In the genomic region with DNA sequence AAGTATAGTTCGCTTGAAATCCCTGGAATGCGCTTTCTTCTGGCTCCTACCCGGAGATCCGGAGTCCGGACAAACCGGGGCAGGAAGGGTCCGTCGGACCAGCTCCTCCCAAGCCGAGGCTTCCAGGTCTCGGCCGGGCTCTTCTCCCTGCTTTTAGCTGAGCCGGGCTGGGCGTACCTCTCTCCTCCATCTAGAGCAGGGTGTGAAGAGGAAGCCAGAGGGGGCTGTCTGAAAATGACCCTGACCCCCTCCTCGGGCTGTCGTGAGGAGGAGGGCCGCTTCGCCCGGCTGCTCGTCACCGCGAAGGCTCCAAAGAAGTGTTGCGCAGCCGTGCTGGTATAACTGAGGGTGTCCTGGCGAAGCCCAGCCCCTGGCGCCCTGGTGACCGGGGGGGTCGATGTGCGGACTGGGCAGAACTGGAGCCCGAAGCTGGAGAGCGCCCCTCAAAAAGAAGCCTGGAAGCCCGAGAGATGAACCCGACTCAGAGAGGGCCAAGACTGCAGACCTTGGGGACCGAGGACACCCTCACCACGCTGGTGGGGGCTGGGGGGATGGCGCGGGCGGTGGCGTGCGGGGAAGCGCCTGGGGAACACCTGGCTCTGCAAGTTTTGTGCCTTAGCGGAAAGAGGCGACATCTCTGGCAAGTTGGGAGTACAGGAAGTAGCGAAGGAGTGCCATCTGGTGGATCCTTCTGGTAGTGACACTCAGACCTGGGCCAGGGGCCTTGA, we compare ENCODE assay signal across 8 cellular contexts. TPM values are rescaled to one million over a fixed set of nuclear protein-coding genes. Genes with fewer than 3 reads are reported as not detected.
A peak's percentile ranks its signal among the peaks of the same experiment; 100 is the strongest.
DNase-seq lines count a peak whose midpoint lies in the region; ATAC-seq and TF ChIP-seq lines count a peak whose summit lies in the region.

No MANE protein-coding gene starts in this region.

- peaks cover 9% of the 10 kb centered on the region for H3K4me1 Mint-ChIP-seq in T-helper 2 cell treated with Interferon-gamma antibody and Interleukin-4, amounts not matched to agents 5 μg/mL and 100 μg/mL, for 36 hours (ENCODE audit: low read depth)

- H3K9me2 ChIP-seq in hepatocyte (replicated peaks; ENCODE audit: insufficient read depth) = no peaks in the 10 kb centered on the region

- peak overlapping the region; percentile 96 for H3K4me2 ChIP-seq in hepatocyte

- H3K4me3 Mint-ChIP-seq in T-helper 2 cell treated with Interferon-gamma antibody and Interleukin-4, amounts not matched to agents 5 μg/mL and 100 μg/mL, for 36 hours = peak overlapping the region; percentile 83

- POLR2A ChIA-PET in BJ (lab: Charles Lee) = interaction anchor here (1.3 kb wide), 1 partner anchor 25 kb away, joined by 4 read pairs; no protein-coding TSS in a partner anchor

- peak; percentile 49 for ATAC-seq in GM19463 (IDR thresholded peaks at IDR 0.05; ENCODE audit: unreplicated experiment)
- no peak for ATAC-seq in GM18909 (IDR thresholded peaks at IDR 0.05; ENCODE audit: poor library complexity, unreplicated experiment)

- H3K9me3 ChIP-seq in hepatocyte (ENCODE audit: low read depth) = no peaks in the 10 kb centered on the region

- peaks cover 4% of the 10 kb centered on the region for H3K79me2 ChIP-seq in hepatocyte

- no peaks in the 10 kb centered on the region for H3K9me3 Mint-ChIP-seq in T-helper 2 cell treated with Interferon-gamma antibody and Interleukin-4, amounts not matched to agents 5 μg/mL and 100 μg/mL, for 36 hours

- no peaks in the 10 kb centered on the region for H4K20me1 ChIP-seq in hepatocyte (ENCODE audit: insufficient read depth, poor library complexity, severe bottlenecking)

- no peak overlapping the region for H3K27ac Mint-ChIP-seq in T-helper 2 cell treated with Interferon-gamma antibody and Interleukin-4, amounts not matched to agents 5 μg/mL and 100 μg/mL, for 36 hours

- H3K36me3 ChIP-seq in BJ (ENCODE audit: control insufficient read depth, insufficient read depth, low read length) = no peaks in the 10 kb centered on the region
- no peaks in the 10 kb centered on the region for H3K36me3 ChIP-seq in hepatocyte (replicated peaks; ENCODE audit: insufficient read depth, low read depth)

- in situ Hi-C loops in astrocyte of the cerebellum (cut with HindIII; ENCODE audit: low sequenced_read_pairs) = no loop called here

- H2AFZ ChIP-seq in hepatocyte = peak overlapping the region; percentile 44

- H3K27ac ChIP-seq in hepatocyte = peak overlapping the region; percentile 95

- H3K4me3 ChIP-seq in BJ (ENCODE audit: low read depth, low read length) = peak overlapping the region; percentile 50
- H3K4me3 ChIP-seq in astrocyte of the cerebellum (ENCODE audit: low read depth, low read length) = peak overlapping the region; percentile 49
- peak overlapping the region; percentile 58 for H3K4me3 ChIP-seq in hepatocyte
- H3K4me3 ChIP-seq in retinal pigment epithelial cell (ENCODE audit: low read length) = peak overlapping the region; percentile 62

- TF ChIP-seq CTCF in BJ (IDR thresholded peaks at IDR 0.05; ENCODE audit: insufficient read depth, low read depth, low read length) (peak; percentile 86), astrocyte of the cerebellum (IDR thresholded peaks at IDR 0.05; ENCODE audit: low read depth, low read length, missing control alignments) (peak; percentile 90), hepatocyte (IDR thresholded peaks at IDR 0.05; ENCODE audit: poor library complexity) (peak; percentile 93), retinal pigment epithelial cell (conservative IDR thresholded peaks at IDR 0.05; ENCODE audit: low read depth, low read length) (peak; percentile 87)

- peaks cover 2% of the 10 kb centered on the region for H3K36me3 Mint-ChIP-seq in T-helper 2 cell treated with Interferon-gamma antibody and Interleukin-4, amounts not matched to agents 5 μg/mL and 100 μg/mL, for 36 hours (ENCODE audit: low read depth)

- 2% methylated on average over 32 of the region's 43 CpGs for WGBS in hepatocyte (ENCODE audit: low lambda C conversion rate, missing lambda C conversion rate)

- CTCF ChIA-PET in BJ (lab: Yijun Ruan, JAX) = interaction anchor here (0.9 to 26.2 kb wide), 14 partner anchors 8 to 76 kb away, joined by 3 to 676 read pairs (median 6); a partner anchor contains a TSS

- peaks cover 56% of the 10 kb centered on the region for H3K27me3 Mint-ChIP-seq in T-helper 2 cell treated with Interferon-gamma antibody and Interleukin-4, amounts not matched to agents 5 μg/mL and 100 μg/mL, for 36 hours (ENCODE audit: low read depth)

- peaks cover 2% of the 10 kb centered on the region for H3K27me3 ChIP-seq in BJ (ENCODE audit: control insufficient read depth, insufficient read depth, low read length)
- H3K27me3 ChIP-seq in hepatocyte = peaks cover 7% of the 10 kb centered on the region

- H3K4me1 ChIP-seq in hepatocyte (ENCODE audit: insufficient read depth) = peaks cover 24% of the 10 kb centered on the region

- DNase-seq in BJ (ENCODE audit: low read depth) = no peak
- peak; percentile 54 for DNase-seq in NCI-H1105 (lab: John Stamatoyannopoulos, UW)
- DNase-seq in T-helper 2 cell treated with Interferon-gamma antibody and Interleukin-4, amounts not matched to agents 5 μg/mL and 100 μg/mL, for 36 hours (ENCODE audit: low spot score) = peak; percentile 72
- DNase-seq in astrocyte of the cerebellum (ENCODE audit: low read depth) = peak; percentile 62
- peak; percentile 91 for DNase-seq in hepatocyte (ENCODE audit: low spot score)
- DNase-seq in retinal pigment epithelial cell (ENCODE audit: low read depth) = no peak

RNA-seq across cellular contexts. Expression of a gene that starts 5.7 kb away (rescaled TPM):
- 21.4 and 32.4 TPM in 2 replicates for polyA plus RNA-seq in BJ (2011; rRNA removed)
- polyA minus RNA-seq in BJ (2011; rRNA and poly(A)+ RNA removed) = 18.1 and 21.5 TPM in 2 replicates
- total RNA-seq in hepatocyte = 31.9 and 34.8 TPM in 2 replicates
- 18.2 and 19.5 TPM in 2 replicates for polyA plus RNA-seq in hepatocyte

RNA-seq across cellular contexts. Expression of a gene that starts 36.5 kb away (rescaled TPM):
- polyA plus RNA-seq in BJ (2011; rRNA removed) = 100 and 125 TPM in 2 replicates
- polyA minus RNA-seq in BJ (2011; rRNA and poly(A)+ RNA removed) = 93.5 and 151 TPM in 2 replicates
- 92.4 and 102 TPM in 2 replicates for total RNA-seq in hepatocyte
- polyA plus RNA-seq in hepatocyte = 93.6 and 126 TPM in 2 replicates

RNA-seq across cellular contexts. Expression of a gene that starts 36.6 kb away (rescaled TPM):
- polyA plus RNA-seq in BJ (2011; rRNA removed) (0.53 and 0.86 TPM in 2 replicates), hepatocyte (8.4 and 10.5 TPM in 2 replicates)
- polyA minus RNA-seq in BJ (2011; rRNA and poly(A)+ RNA removed) = 0.26 and 0.57 TPM in 2 replicates
- total RNA-seq in hepatocyte = 2.5 and 6.0 TPM in 2 replicates

Comparison
In these comparisons a context has a peak if more than half of its experiments do, and no peak if none do; other contexts are left out.
1. DNase-seq: peak in NCI-H1105 (single experiment), T-helper 2 cell treated with Interferon-gamma antibody and Interleukin-4, amounts not matched to agents 5 μg/mL and 100 μg/mL, for 36 hours (single experiment), astrocyte of the cerebellum (single experiment) and hepatocyte (single experiment); none in BJ (single experiment) and retinal pigment epithelial cell (single experiment).
2. Peak in every context shown above with its lines, with median percentiles within 50 percentile points of each other: H3K4me3 ChIP-seq and CTCF ChIP-seq.